ENCODE assay signal across 14 cellular contexts in the genomic region with DNA sequence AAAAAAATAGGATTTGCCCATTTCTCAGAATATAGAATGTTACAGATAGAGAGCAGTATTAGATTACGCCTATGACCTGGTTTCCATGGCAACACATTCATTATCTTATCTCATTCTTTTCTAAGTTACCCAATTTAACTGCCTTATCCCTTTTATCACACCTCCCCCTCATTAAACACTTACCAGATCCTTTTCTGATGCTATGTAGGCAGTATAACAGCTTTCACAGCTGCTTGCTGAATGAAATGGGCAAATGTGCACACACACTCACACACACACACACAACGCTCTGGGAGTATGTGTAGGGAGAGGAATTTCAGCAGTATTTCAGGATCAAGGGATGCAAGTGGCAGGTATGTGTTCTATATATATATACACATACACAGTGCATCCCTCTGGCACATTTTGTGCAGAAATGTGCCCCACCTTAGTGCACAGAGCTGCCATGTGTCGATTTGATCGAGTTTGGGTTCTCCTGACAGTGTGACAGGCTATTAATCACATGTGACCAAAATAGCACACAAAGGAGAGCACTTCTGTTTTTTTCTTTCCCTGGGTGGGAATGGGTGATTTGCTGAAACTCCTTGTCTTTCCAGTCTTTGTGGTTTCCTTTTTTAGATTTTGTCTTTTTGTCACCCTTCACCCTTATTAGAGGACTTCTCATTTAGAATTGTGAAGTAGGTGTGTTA.
"Had no signal": no experiment of that assay in that cellular context is flagged by ENCODE, and none has a peak within 500 bp of the region (broad histone marks: within the 10 kb centered on the region; RNA-seq: fewer than 3 reads in every experiment).

No MANE protein-coding gene starts in this region.

- H3K27me3 ChIP-seq: breast epithelium, dorsolateral prefrontal cortex, esophagus muscularis mucosa, upper lobe of right lung had no signal

- H3K4me1 ChIP-seq: breast epithelium, esophagus muscularis mucosa, upper lobe of right lung had no signal

- H3K9me3 Mint-ChIP-seq: activated CD8-positive, alpha-beta T cell treated with anti-CD3 and anti-CD28 coated beads for 36 hours; activated naive CD8-positive, alpha-beta T cell treated with anti-CD3 and anti-CD28 coated beads, Interleukin-2, amount 10 ng/mL, durations not matched to agents 7 days and 5 days; immature natural killer cell; natural killer cell treated with Interleukin-12 subunit alpha and Interleukin-12 subunit beta and Interleukin-15 and Interleukin-18, amount 100 ng/mL, for 72 hours; T-helper 2 cell treated with Interferon-gamma antibody and Interleukin-4, amounts not matched to agents 5 μg/mL and 100 μg/mL, for 36 hours had no signal

- H3K4me1 Mint-ChIP-seq: activated naive CD8-positive, alpha-beta T cell treated with anti-CD3 and anti-CD28 coated beads, Interleukin-2, amount 10 ng/mL, durations not matched to agents 7 days and 5 days; immature natural killer cell had no signal

- H3K36me3 ChIP-seq: breast epithelium, esophagus muscularis mucosa, upper lobe of right lung had no signal

- H3K27ac Mint-ChIP-seq: activated CD8-positive, alpha-beta T cell treated with anti-CD3 and anti-CD28 coated beads for 36 hours; activated naive CD8-positive, alpha-beta T cell treated with anti-CD3 and anti-CD28 coated beads, Interleukin-2, amount 10 ng/mL, durations not matched to agents 7 days and 5 days; immature natural killer cell; natural killer cell treated with Interleukin-12 subunit alpha and Interleukin-12 subunit beta and Interleukin-15 and Interleukin-18, amount 100 ng/mL, for 72 hours; T-helper 2 cell treated with Interferon-gamma antibody and Interleukin-4, amounts not matched to agents 5 μg/mL and 100 μg/mL, for 36 hours had no signal

- H3K27me3 Mint-ChIP-seq: activated CD8-positive, alpha-beta T cell treated with anti-CD3 and anti-CD28 coated beads for 36 hours; activated naive CD8-positive, alpha-beta T cell treated with anti-CD3 and anti-CD28 coated beads, Interleukin-2, amount 10 ng/mL, durations not matched to agents 7 days and 5 days had no signal

- ATAC-seq: activated CD8-positive, alpha-beta T cell treated with anti-CD3 and anti-CD28 coated beads for 36 hours; left cardiac atrium; natural killer cell treated with Interleukin-12 subunit alpha and Interleukin-12 subunit beta and Interleukin-15 and Interleukin-18, amount 100 ng/mL, for 72 hours; upper lobe of right lung had no signal

- H3K4me3 ChIP-seq: breast epithelium, dorsolateral prefrontal cortex, esophagus muscularis mucosa, upper lobe of right lung had no signal

- H3K27ac ChIP-seq: breast epithelium, esophagus muscularis mucosa, upper lobe of right lung had no signal

- DNase-seq: activated CD4-positive, alpha-beta T cell treated with anti-CD3 and anti-CD28 coated beads for 1 hour; activated CD8-positive, alpha-beta memory T cell treated with anti-CD3 and anti-CD28 coated beads, Interleukin-2, amount 50 U/mL, for 48 hours; activated CD8-positive, alpha-beta T cell treated with anti-CD3 and anti-CD28 coated beads for 36 hours; activated naive CD8-positive, alpha-beta T cell treated with anti-CD3 and anti-CD28 coated beads, Interleukin-2, amount 10 ng/mL, durations not matched to agents 7 days and 5 days; immature natural killer cell; left cardiac atrium; stimulated activated CD4-positive, alpha-beta T cell treated with anti-CD3 and anti-CD28 coated beads, Interleukin-12 subunit alpha, Interleukin-12 subunit beta, amount 100 ng/mL, for 4 hours; stimulated activated naive CD4-positive, alpha-beta T cell treated with Interleukin-2 at 50 U/mL for 16 hours; upper lobe of right lung had no signal

- H3K9me3 ChIP-seq: breast epithelium, esophagus muscularis mucosa, upper lobe of right lung had no signal

- H3K36me3 Mint-ChIP-seq: activated naive CD8-positive, alpha-beta T cell treated with anti-CD3 and anti-CD28 coated beads, Interleukin-2, amount 10 ng/mL, durations not matched to agents 7 days and 5 days; immature natural killer cell; natural killer cell treated with Interleukin-12 subunit alpha and Interleukin-12 subunit beta and Interleukin-15 and Interleukin-18, amount 100 ng/mL, for 72 hours had no signal

- H3K4me3 Mint-ChIP-seq: activated CD8-positive, alpha-beta T cell treated with anti-CD3 and anti-CD28 coated beads for 36 hours; activated naive CD8-positive, alpha-beta T cell treated with anti-CD3 and anti-CD28 coated beads, Interleukin-2, amount 10 ng/mL, durations not matched to agents 7 days and 5 days; immature natural killer cell; natural killer cell treated with Interleukin-12 subunit alpha and Interleukin-12 subunit beta and Interleukin-15 and Interleukin-18, amount 100 ng/mL, for 72 hours; T-helper 2 cell treated with Interferon-gamma antibody and Interleukin-4, amounts not matched to agents 5 μg/mL and 100 μg/mL, for 36 hours had no signal
